8 cellular contexts compared by ENCODE assay signal in the genomic region with DNA sequence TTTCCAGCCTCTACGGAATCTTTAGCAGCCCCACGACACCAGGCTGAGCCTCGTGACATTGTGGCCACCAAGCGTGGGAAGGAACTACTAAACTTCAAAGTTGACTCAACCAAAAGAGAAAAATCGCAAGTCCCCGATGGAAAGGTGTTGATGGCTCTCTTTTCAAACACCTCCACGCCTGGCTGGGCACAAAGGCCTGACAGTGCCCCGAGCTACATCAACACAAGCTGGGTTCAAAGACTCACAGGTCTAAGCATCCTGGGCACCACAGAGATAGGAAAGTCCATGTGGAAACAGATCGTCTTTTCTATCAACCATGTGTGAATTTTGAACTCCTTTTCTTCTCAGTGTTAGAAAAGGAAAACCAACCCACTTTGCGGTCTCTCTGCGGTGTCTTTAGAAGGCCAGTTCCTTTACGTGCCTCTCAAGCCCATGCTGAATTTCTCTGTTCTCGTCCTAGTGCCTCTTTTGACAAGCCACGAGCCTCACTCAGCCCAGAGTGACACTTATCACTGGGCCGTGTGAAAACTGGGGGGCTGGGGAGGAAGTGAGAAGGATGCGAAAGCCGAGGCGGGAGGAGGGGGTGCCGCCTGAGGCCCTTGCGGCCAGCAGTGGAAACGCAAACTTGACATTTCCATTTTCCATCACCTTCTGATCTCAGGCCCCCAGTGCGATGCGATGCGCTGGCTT. TPM values are rescaled to one million over a fixed set of nuclear protein-coding genes. Genes with fewer than 3 reads are reported as not detected.
A peak's percentile ranks its signal among the peaks of the same experiment; 100 is the strongest.
DNase-seq lines count a peak whose midpoint lies in the region; ATAC-seq and FAIRE-seq lines count a peak whose summit lies in the region.

No MANE protein-coding gene starts in this region.

- no peak for FAIRE-seq in frontal cortex (lab: Jason Lieb, UNC)

- H3K36me3 Mint-ChIP-seq in CD4-positive, CD25-positive, alpha-beta regulatory T cell = no peaks in the 10 kb centered on the region

- peak overlapping the region; percentile 69 for H3K4me3 ChIP-seq in CD4-positive, CD25-positive, alpha-beta regulatory T cell (ENCODE audit: low read depth, low read length)

- H3K27me3 ChIP-seq in CD4-positive, CD25-positive, alpha-beta regulatory T cell (ENCODE audit: control insufficient read depth, insufficient read depth, low read length) = no peaks in the 10 kb centered on the region

- H3K36me3 ChIP-seq in CD4-positive, CD25-positive, alpha-beta regulatory T cell (ENCODE audit: control insufficient read depth, insufficient read depth, low read length) = no peaks in the 10 kb centered on the region

- peaks cover 27% of the 10 kb centered on the region for H3K4me1 ChIP-seq in CD4-positive, CD25-positive, alpha-beta regulatory T cell (ENCODE audit: control insufficient read depth, insufficient read depth, low read length, poor library complexity, severe bottlenecking)

- peak overlapping the region; percentile 32 to 86 (median 82) for H3K27ac Mint-ChIP-seq in CD4-positive, CD25-positive, alpha-beta regulatory T cell

- ATAC-seq in CD4-positive, CD25-positive, alpha-beta regulatory T cell (ENCODE audit: low read depth in 2 of 2) = peak; percentile 62 to 78
- ATAC-seq in GM19463 (IDR thresholded peaks at IDR 0.05; ENCODE audit: unreplicated experiment) (peak; percentile 60), HG03565 (IDR thresholded peaks at IDR 0.05; ENCODE audit: unreplicated experiment) (peak; percentile 47), left colon (peak; percentile 18)

- H3K27ac ChIP-seq in CD4-positive, CD25-positive, alpha-beta regulatory T cell (ENCODE audit: insufficient read depth, low read length, poor library complexity, severe bottlenecking) = no peak overlapping the region

- peaks cover 6% of the 10 kb centered on the region for H3K27me3 Mint-ChIP-seq in CD4-positive, CD25-positive, alpha-beta regulatory T cell

- H3K9me3 ChIP-seq in CD4-positive, CD25-positive, alpha-beta regulatory T cell (ENCODE audit: control insufficient read depth in 2 of 2, low read length in 2 of 2) = no peaks in the 10 kb centered on the region

- peak in 2 of 3 donors; percentile 40 to 64 for DNase-seq in CD4-positive, CD25-positive, alpha-beta regulatory T cell
- DNase-seq in activated CD8-positive, alpha-beta memory T cell treated with anti-CD3 and anti-CD28 coated beads, Interleukin-2, amount 50 U/mL, for 1 hour (ENCODE audit: extremely low read depth) = peak; percentile 61
- DNase-seq in left colon (peak in 1 of 2 donors; percentile 54), SW480 (ENCODE audit: low spot score) (no peak), frontal cortex (ENCODE audit: low spot score in 2 of 2) (no peak)
- DNase-seq in stimulated activated CD8-positive, alpha-beta memory T cell treated with anti-CD3 and anti-CD28 coated beads, Interleukin-4, amount 100 ng/mL, for 4 hours (ENCODE audit: low read depth in 2 of 2, low spot score in 1 of 2) = peak; percentile 51 to 73

- peak overlapping the region; percentile 29 to 86 (median 80) for H3K4me3 Mint-ChIP-seq in CD4-positive, CD25-positive, alpha-beta regulatory T cell

- H3K9me3 Mint-ChIP-seq in CD4-positive, CD25-positive, alpha-beta regulatory T cell = no peaks in the 10 kb centered on the region

- intact Hi-C loops in left colon (cut with DNase I, micrococcal nuclease) = no loop called here

- peaks cover 5 to 45% (median 16%) of the 10 kb centered on the region in 4 donors for H3K4me1 Mint-ChIP-seq in CD4-positive, CD25-positive, alpha-beta regulatory T cell

RNA-seq across cellular contexts. Expression of gene GFOD1, which starts 59.4 kb away (rescaled TPM):
- 1.8 TPM for total RNA-seq in CD4-positive, CD25-positive, alpha-beta regulatory T cell
- polyA plus RNA-seq in CD4-positive, CD25-positive, alpha-beta regulatory T cell = under 1 TPM; 0.06 to 0.37 (median 0.13) TPM
- total RNA-seq in left colon = 10 to 100 TPM in 1 of 2 donors, 1 to 10 TPM in 1; 9.2 to 15.9 TPM
- 32.2 TPM for total RNA-seq in frontal cortex

Comparison
In these comparisons a context has a peak if more than half of its experiments do, and no peak if none do; other contexts are left out.
1. ATAC-seq: peak in every context shown above with its lines; median percentile 70 in CD4-positive, CD25-positive, alpha-beta regulatory T cell; 60 in GM19463; 47 in HG03565; 18 in left colon.
2. DNase-seq: peak in CD4-positive, CD25-positive, alpha-beta regulatory T cell (2 of 3), activated CD8-positive, alpha-beta memory T cell treated with anti-CD3 and anti-CD28 coated beads, Interleukin-2, amount 50 U/mL, for 1 hour (single experiment) and stimulated activated CD8-positive, alpha-beta memory T cell treated with anti-CD3 and anti-CD28 coated beads, Interleukin-4, amount 100 ng/mL, for 4 hours (2 of 2); none in SW480 (single experiment) and frontal cortex (0 of 2).